In genomic region chr4:185344743-185345538, GRCh38 we compare ENCODE assay signal across 9 cellular contexts. TPM values are rescaled to one million over a fixed set of nuclear protein-coding genes. Genes with fewer than 3 reads are reported as not detected.
DNase-seq lines count a peak whose midpoint lies in the region; ATAC-seq and TF ChIP-seq lines count a peak whose summit lies in the region.
"Had no signal": no experiment of that assay in that cellular context is flagged by ENCODE, and none has a peak within 500 bp of the region (broad histone marks: within the 10 kb centered on the region; RNA-seq: fewer than 3 reads in every experiment).

No MANE protein-coding gene starts in this region.

- H3K4me1 Mint-ChIP-seq in CD4-positive, alpha-beta memory T cell: peaks cover 34 to 50% (median 37%) of the 10 kb centered on the region in 4 donors
- H3K4me1 Mint-ChIP-seq in endothelial cell (ENCODE audit: unreplicated experiment): peaks cover 34% of the 10 kb centered on the region

- BruUV-seq in A673 (replicated peaks; lab: Mats Ljungman, UMichigan): no TSS peak

- H3K27ac ChIP-seq in CD4-positive, alpha-beta memory T cell (ENCODE audit: low read depth, low read length): no peak overlapping the region
- no peak overlapping the region for H3K27ac ChIP-seq in A673 (ENCODE audit: low read depth, low read length, poor library complexity, severe bottlenecking)

- peaks cover 30 to 45% of the 10 kb centered on the region in 2 donors for H3K36me3 Mint-ChIP-seq in CD4-positive, alpha-beta memory T cell
- peaks cover 45% of the 10 kb centered on the region for H3K36me3 Mint-ChIP-seq in endothelial cell (ENCODE audit: low read depth, unreplicated experiment)

- H3K4me3 ChIP-seq in CD4-positive, alpha-beta memory T cell (ENCODE audit: low read length in 2 of 2): no peak overlapping the region
- no peak overlapping the region for H3K4me3 ChIP-seq in A673 (ENCODE audit: low read depth, low read length, poor library complexity, severe bottlenecking)

- H3K27me3 Mint-ChIP-seq in CD4-positive, alpha-beta memory T cell: no peaks in the 10 kb centered on the region
- H3K27me3 Mint-ChIP-seq in endothelial cell (ENCODE audit: unreplicated experiment): peaks cover 3% of the 10 kb centered on the region

- POLR2A ChIA-PET in CD4-positive, alpha-beta memory T cell (lab: Charles Lee; ENCODE audit: partially characterized antibody): interaction anchor here (0.7 kb wide), 1 partner anchor 81 kb away, joined by 3 read pairs; the partner anchor contains the start of gene UFSP2
- POLR2A ChIA-PET in A673 (lab: Charles Lee; ENCODE audit: low non-redundant PET): no interaction called here

- H3K36me3 ChIP-seq in CD4-positive, alpha-beta memory T cell (ENCODE audit: insufficient read depth, low read length): no peaks in the 10 kb centered on the region
- H3K36me3 ChIP-seq in A673 (ENCODE audit: insufficient read depth, low read length, poor library complexity, severe bottlenecking): no peaks in the 10 kb centered on the region

- no peaks in the 10 kb centered on the region for H3K9me3 ChIP-seq in CD4-positive, alpha-beta memory T cell (ENCODE audit: control insufficient read depth in 1 of 2, low read length in 2 of 2)
- no peaks in the 10 kb centered on the region for H3K9me3 ChIP-seq in A673 (ENCODE audit: low read depth, low read length, poor library complexity, severe bottlenecking)

- no peaks in the 10 kb centered on the region for H3K27me3 ChIP-seq in CD4-positive, alpha-beta memory T cell (ENCODE audit: insufficient read depth, low read length)
- H3K27me3 ChIP-seq in A673 (replicated peaks; ENCODE audit: insufficient read depth, low read depth, low read length, poor library complexity): no peaks in the 10 kb centered on the region

- intact Hi-C loops in CD4-positive, alpha-beta memory T cell (cut with micrococcal nuclease): no loop called here
- intact Hi-C loops in A673 (cut with micrococcal nuclease; ENCODE audit: unreplicated experiment): no loop called here

- H3K4me1 ChIP-seq in CD4-positive, alpha-beta memory T cell (ENCODE audit: insufficient read depth, low read length): peaks cover 29% of the 10 kb centered on the region
- H3K4me1 ChIP-seq in A673 (ENCODE audit: insufficient read depth, low read length, poor library complexity, severe bottlenecking): no peaks in the 10 kb centered on the region

- TF ChIP-seq CTCF in endothelial cell (IDR thresholded peaks at IDR 0.05; ENCODE audit: unreplicated experiment) (no peak), A673 (conservative IDR thresholded peaks at IDR 0.05; ENCODE audit: low read depth, low read length) (no peak)

- CTCF ChIA-PET in CD4-positive, alpha-beta memory T cell (lab: Charles Lee; ENCODE audit: partially characterized antibody): interaction anchor here (1.3 kb wide), 1 partner anchor 253 kb away, joined by 4 read pairs; no protein-coding TSS in a partner anchor
- CTCF ChIA-PET in A673 (lab: Charles Lee): no interaction called here

- peaks cover 0 to 3% (median 0%) of the 10 kb centered on the region in 8 donors for H3K9me3 Mint-ChIP-seq in CD4-positive, alpha-beta memory T cell
- H3K9me3 Mint-ChIP-seq in endothelial cell (ENCODE audit: unreplicated experiment): no peaks in the 10 kb centered on the region

- DNase-seq in CD4-positive, alpha-beta memory T cell: peak in 1 of 5 donors; percentile 3
- DNase-seq in endothelial cell (ENCODE audit: low spot score) (peak; percentile 5), kidney glomerular epithelial cell (lab: John Stamatoyannopoulos, UW) (no peak), NCI-H748 treated with DMSO at 0.1 percent for 48 hours (lab: John Stamatoyannopoulos, UW) (no peak), A673 (ENCODE audit: low spot score) (no peak), HT-29 (ENCODE audit: low spot score) (no peak)
- DNase-seq: Right ventricle myocardium superior had no signal

- peak overlapping the region in 6 of 8 donors; percentile 3 to 69 (median 48) for H3K4me3 Mint-ChIP-seq in CD4-positive, alpha-beta memory T cell
- H3K4me3 Mint-ChIP-seq in endothelial cell (ENCODE audit: unreplicated experiment): no peak overlapping the region

- peak overlapping the region; percentile 22 to 87 (median 59) for H3K27ac Mint-ChIP-seq in CD4-positive, alpha-beta memory T cell
- peak overlapping the region; percentile 84 for H3K27ac Mint-ChIP-seq in endothelial cell (ENCODE audit: unreplicated experiment)

- peak; percentile 48 for ATAC-seq in GM19467 (IDR thresholded peaks at IDR 0.05; ENCODE audit: unreplicated experiment)
- peak; percentile 66 for ATAC-seq in HG03354 (IDR thresholded peaks at IDR 0.05; ENCODE audit: poor library complexity, severe bottlenecking, unreplicated experiment)

RNA-seq across cellular contexts. Expression of gene LRP2BP, which starts 50.8 kb away (rescaled TPM):
- 1 to 10 TPM; 1.9 TPM for total RNA-seq in CD4-positive, alpha-beta memory T cell
- under 1 TPM in 1 of 2 donors, not detected in 1; 0.20 TPM for polyA plus RNA-seq in CD4-positive, alpha-beta memory T cell
- total RNA-seq in endothelial cell (ENCODE audit: unreplicated experiment) (0.92 TPM), A673 (2021) (0.19 TPM in 1 of 2 replicates, not detected in the other)
- total RNA-seq in HT-29 (2014; rRNA removed; shearing (Covaris generic)): 0.13 and 0.61 TPM in 2 replicates

RNA-seq across cellular contexts. Expression of gene ANKRD37, which starts 51.7 kb away (rescaled TPM):
- 1 to 10 TPM; 5.9 to 6.6 TPM for total RNA-seq in CD4-positive, alpha-beta memory T cell
- polyA plus RNA-seq in CD4-positive, alpha-beta memory T cell: 10 to 100 TPM in 1 of 2 donors, 1 to 10 TPM in 1; 9.5 to 10.2 TPM
- total RNA-seq in endothelial cell (ENCODE audit: unreplicated experiment) (2.6 TPM), A673 (2021) (0.72 TPM in 1 of 2 replicates, not detected in the other)
- 6.7 and 10.4 TPM in 2 replicates for total RNA-seq in HT-29 (2014; rRNA removed; shearing (Covaris generic))
